In genomic region chr12:236445-236844, GRCh38 we compare ENCODE assay signal across 1 cellular context.
TF ChIP-seq lines count a peak whose summit lies in the region.

No MANE protein-coding gene starts in this region.

TF ChIP-seq in HepG2, 621 proteins besides CTCF, POLR2A, EP300 and RAD21:
- TF ChIP-seq GATAD1 (CRISPR knock-in tag; IDR thresholded peaks at IDR 0.05) (no peak), ZNF30 (CRISPR knock-in tag; IDR thresholded peaks at IDR 0.05) (no peak), CHCHD3 (CRISPR knock-in tag; IDR thresholded peaks at IDR 0.05) (no peak), MTF2 (CRISPR knock-in tag; IDR thresholded peaks at IDR 0.05; ENCODE audit: borderline replicate concordance) (no peak), ZNF484 (CRISPR knock-in tag; IDR thresholded peaks at IDR 0.05; ENCODE audit: borderline replicate concordance, low read depth) (no peak), KLF12 (CRISPR knock-in tag; IDR thresholded peaks at IDR 0.05; ENCODE audit: borderline replicate concordance) (no peak), MEF2D (CRISPR knock-in tag; IDR thresholded peaks at IDR 0.05) (no peak), ZNF616 (CRISPR knock-in tag; IDR thresholded peaks at IDR 0.05; ENCODE audit: low read depth) (no peak), ZBTB42 (CRISPR knock-in tag; IDR thresholded peaks at IDR 0.05) (no peak)
